Comparison of ENCODE assay signal across 20 cellular contexts in genomic region chr1:150557813-150558212, GRCh38. TPM values are rescaled to one million over a fixed set of nuclear protein-coding genes. Genes with fewer than 3 reads are reported as not detected.
A peak's percentile ranks its signal among the peaks of the same experiment; 100 is the strongest.
DNase-seq lines count a peak whose midpoint lies in the region; ATAC-seq and TF ChIP-seq lines count a peak whose summit lies in the region.
"Had no signal": no experiment of that assay in that cellular context is flagged by ENCODE, and none has a peak within 500 bp of the region (broad histone marks: within the 10 kb centered on the region; RNA-seq: fewer than 3 reads in every experiment).

No MANE protein-coding gene starts in this region.

- TF ChIP-seq CTCF in ascending aorta (IDR thresholded peaks at IDR 0.05) = no peak
- TF ChIP-seq CTCF in gastroesophageal sphincter (IDR thresholded peaks at IDR 0.05) = no peak
- TF ChIP-seq CTCF in stomach (IDR thresholded peaks at IDR 0.05) = no peak
- no peak for TF ChIP-seq CTCF in HFFc6 (IDR thresholded peaks at IDR 0.05)

- DNase-seq in ascending aorta (ENCODE audit: low spot score in 2 of 2) = no peak
- DNase-seq in stomach = no peak
- DNase-seq in HFFc6 = no peak
- no peak for DNase-seq in activated gamma-delta T cell (lab: John Stamatoyannopoulos, UW)
- DNase-seq: activated CD4-positive, CD25-positive, alpha-beta regulatory T cell; activated T-cell treated with anti-CD3 and anti-CD28 coated beads, Interleukin-2, amount 50 U/mL, for 48 hours; Caco-2; NCI-H146; NCI-H2171 treated with DMSO at 0.1 percent for 48 hours; NCI-H526 treated with DMSO at 0.1 percent for 48 hours; RPMI8226; stimulated activated CD4-positive, alpha-beta T cell treated with anti-CD3 and anti-CD28 coated beads, Interleukin-2, amount 100 ng/mL, for 48 hours; stimulated activated naive CD8-positive, alpha-beta T cell treated with anti-CD3 and anti-CD28 coated beads, Interleukin-15, amount 100 ng/mL, for 72 hours had no signal

- H3K4me1 ChIP-seq in ascending aorta (peaks cover 31 to 53% of the 10 kb centered on the region in 2 donors), gastroesophageal sphincter (peaks cover 6 to 68% (median 30%) of the 10 kb centered on the region in 3 donors), stomach (peaks cover 35 to 79% (median 58%) of the 10 kb centered on the region in 4 donors)

- no peak overlapping the region for H3K4me3 Mint-ChIP-seq in HFFc6
- H3K4me3 Mint-ChIP-seq: activated naive CD4-positive, alpha-beta T cell treated with anti-CD3 and anti-CD28 coated beads, Interleukin-2, amount 50 U/mL, for 24 hours; stimulated activated naive CD8-positive, alpha-beta T cell treated with anti-CD3 and anti-CD28 coated beads, Interleukin-15, amount 100 ng/mL, for 72 hours; type B pancreatic cell had no signal

- H3K27ac ChIP-seq in ascending aorta (peak overlapping the region; percentile 98 to 100), gastroesophageal sphincter (peak overlapping the region in 3 of 4 donors; percentile 100), stomach (peak overlapping the region in 3 of 5 donors; percentile 100)

- intact Hi-C loops in ascending aorta (cut with DNase I) (loop anchor here (10.0 kb wide), 3 partner anchors 137 to 417 kb away; partner anchors contain the start of genes ARNT, CERS2 and GOLPH3L), stomach (cut with DNase I; ENCODE audit: low total_unique reads) (loop anchor here (10.0 kb wide), 1 partner anchor 67 kb away; the partner anchor contains the start of gene ENSA)

- WGBS in gastroesophageal sphincter (ENCODE audit: low coverage in 1 of 2), 2 donors = 60 to 73% methylated on average over 2 to 4 of the region's 15 CpGs
- 78 to 86% (median 79%) methylated on average over 14 to 15 of the region's 15 CpGs for WGBS in stomach, 5 donors

- peaks cover 7 to 36% of the 10 kb centered on the region in 2 donors for H3K36me3 ChIP-seq in ascending aorta
- H3K36me3 ChIP-seq in gastroesophageal sphincter = peaks cover 0 to 41% of the 10 kb centered on the region in 2 donors
- peaks cover 0 to 54% (median 35%) of the 10 kb centered on the region in 4 donors for H3K36me3 ChIP-seq in stomach

- H3K4me3 ChIP-seq in ascending aorta (no peak overlapping the region), gastroesophageal sphincter (no peak overlapping the region), stomach (no peak overlapping the region)

- peaks cover 6% of the 10 kb centered on the region for H3K36me3 Mint-ChIP-seq in HFFc6 (ENCODE audit: low read depth)
- H3K36me3 Mint-ChIP-seq: activated naive CD4-positive, alpha-beta T cell treated with anti-CD3 and anti-CD28 coated beads, Interleukin-2, amount 50 U/mL, for 24 hours; type B pancreatic cell had no signal

- H3K27me3 ChIP-seq in ascending aorta (no peaks in the 10 kb centered on the region), gastroesophageal sphincter (no peaks in the 10 kb centered on the region), stomach (no peaks in the 10 kb centered on the region)

- TF ChIP-seq POLR2A in gastroesophageal sphincter (IDR thresholded peaks at IDR 0.05) = no peak
- no peak for TF ChIP-seq POLR2A in stomach (IDR thresholded peaks at IDR 0.05)

- H3K27ac Mint-ChIP-seq in HFFc6 = no peak overlapping the region
- H3K27ac Mint-ChIP-seq: activated naive CD4-positive, alpha-beta T cell treated with anti-CD3 and anti-CD28 coated beads, Interleukin-2, amount 50 U/mL, for 24 hours; type B pancreatic cell had no signal

- H3K27me3 Mint-ChIP-seq in HFFc6 (ENCODE audit: insufficient read depth) = no peaks in the 10 kb centered on the region; the same call in none of the 2 replicates
- H3K27me3 Mint-ChIP-seq: activated naive CD4-positive, alpha-beta T cell treated with anti-CD3 and anti-CD28 coated beads, Interleukin-2, amount 50 U/mL, for 24 hours; type B pancreatic cell had no signal

- ATAC-seq in gastroesophageal sphincter = no peak
- ATAC-seq: psoas muscle; stimulated activated naive CD8-positive, alpha-beta T cell treated with anti-CD3 and anti-CD28 coated beads, Interleukin-15, amount 100 ng/mL, for 72 hours had no signal

- no peaks in the 10 kb centered on the region for H3K9me3 ChIP-seq in ascending aorta
- no peaks in the 10 kb centered on the region for H3K9me3 ChIP-seq in gastroesophageal sphincter
- no peaks in the 10 kb centered on the region for H3K9me3 ChIP-seq in stomach
- H3K9me3 ChIP-seq: Caco-2, psoas muscle had no signal

- H3K4me1 Mint-ChIP-seq in HFFc6 (ENCODE audit: low read depth) = peaks cover 32% of the 10 kb centered on the region

- TF ChIP-seq EP300 in gastroesophageal sphincter (IDR thresholded peaks at IDR 0.05) (no peak), stomach (IDR thresholded peaks at IDR 0.05) (no peak)

- H3K9me3 Mint-ChIP-seq in HFFc6 = no peaks in the 10 kb centered on the region
- H3K9me3 Mint-ChIP-seq: activated naive CD4-positive, alpha-beta T cell treated with anti-CD3 and anti-CD28 coated beads, Interleukin-2, amount 50 U/mL, for 24 hours; stimulated activated naive CD8-positive, alpha-beta T cell treated with anti-CD3 and anti-CD28 coated beads, Interleukin-15, amount 100 ng/mL, for 72 hours; type B pancreatic cell had no signal

RNA-seq across cellular contexts. Expression of gene ADAMTSL4, which starts 8.6 kb away (rescaled TPM):
- total RNA-seq in ascending aorta = 85.3 TPM
- 10 to 100 TPM; 27.1 to 66.5 (median 36.3) TPM for total RNA-seq in gastroesophageal sphincter
- 10 to 100 TPM in 3 of 5 donors, 1 to 10 TPM in 2; 4.9 to 32.3 (median 11.7) TPM for total RNA-seq in stomach
- polyA plus RNA-seq in stomach = 10 to 100 TPM in 1 of 3 donors, 1 to 10 TPM in 2; 7.5 to 54.2 (median 8.7) TPM
- total RNA-seq in HFFc6 (2021; fragmentation: NEBNext Ultra II Directional; extraction: Animal tissue kit (Norgen Biotek cat#: 25700)) = 10 to 100 TPM; 33.7 to 61.2 (median 38.2) TPM
- polyA plus RNA-seq: neural cell had no signal

RNA-seq across cellular contexts. Expression of gene MCL1, which starts 21.6 kb away (rescaled TPM):
- total RNA-seq in ascending aorta (394 TPM), gastroesophageal sphincter (100 to 1,000 TPM; 212 to 353 (median 317) TPM), stomach (100 to 1,000 TPM in 4 of 5 donors, 10 to 100 TPM in 1; 87.5 to 330 (median 142) TPM)
- polyA plus RNA-seq in stomach = 100 to 1,000 TPM in 2 of 3 donors, 10 to 100 TPM in 1; 77.7 to 127 (median 115) TPM
- total RNA-seq in HFFc6 (2021; fragmentation: NEBNext Ultra II Directional; extraction: Animal tissue kit (Norgen Biotek cat#: 25700)) = 100 to 1,000 TPM; 155 to 170 (median 164) TPM

RNA-seq across cellular contexts. Expression of gene FALEC, which starts 42.3 kb away (rescaled TPM):
- total RNA-seq in ascending aorta (not detected), gastroesophageal sphincter (not detected), stomach (not detected)
- polyA plus RNA-seq in stomach = under 1 TPM in 1 of 3 donors, not detected in 2; 0.93 TPM
- total RNA-seq in HFFc6 (2021; fragmentation: NEBNext Ultra II Directional; extraction: Animal tissue kit (Norgen Biotek cat#: 25700)) = under 1 TPM in 2 of 6 experiments, not detected in 4; 0.43 to 0.59 TPM
- total RNA-seq: chondrocyte, psoas muscle had no signal
- polyA plus RNA-seq: fibroblast of lung, neural cell had no signal

RNA-seq across cellular contexts. Expression of gene ECM1, which starts 49.9 kb away (rescaled TPM):
- total RNA-seq in ascending aorta (55.8 TPM), gastroesophageal sphincter (10 to 100 TPM; 12.6 to 29.7 (median 19.4) TPM), stomach (10 to 100 TPM in 2 of 5 donors, 1 to 10 TPM in 3; 1.7 to 29.3 (median 6.5) TPM)
- 100 to 1,000 TPM in 1 of 3 donors, 1 to 10 TPM in 2; 3.1 to 345 (median 6.8) TPM for polyA plus RNA-seq in stomach
- 10 to 100 TPM; 30.8 to 52.0 (median 46.5) TPM for total RNA-seq in HFFc6 (2021; fragmentation: NEBNext Ultra II Directional; extraction: Animal tissue kit (Norgen Biotek cat#: 25700))
